Comparison of ENCODE assay signal across 9 cellular contexts in the genomic region with DNA sequence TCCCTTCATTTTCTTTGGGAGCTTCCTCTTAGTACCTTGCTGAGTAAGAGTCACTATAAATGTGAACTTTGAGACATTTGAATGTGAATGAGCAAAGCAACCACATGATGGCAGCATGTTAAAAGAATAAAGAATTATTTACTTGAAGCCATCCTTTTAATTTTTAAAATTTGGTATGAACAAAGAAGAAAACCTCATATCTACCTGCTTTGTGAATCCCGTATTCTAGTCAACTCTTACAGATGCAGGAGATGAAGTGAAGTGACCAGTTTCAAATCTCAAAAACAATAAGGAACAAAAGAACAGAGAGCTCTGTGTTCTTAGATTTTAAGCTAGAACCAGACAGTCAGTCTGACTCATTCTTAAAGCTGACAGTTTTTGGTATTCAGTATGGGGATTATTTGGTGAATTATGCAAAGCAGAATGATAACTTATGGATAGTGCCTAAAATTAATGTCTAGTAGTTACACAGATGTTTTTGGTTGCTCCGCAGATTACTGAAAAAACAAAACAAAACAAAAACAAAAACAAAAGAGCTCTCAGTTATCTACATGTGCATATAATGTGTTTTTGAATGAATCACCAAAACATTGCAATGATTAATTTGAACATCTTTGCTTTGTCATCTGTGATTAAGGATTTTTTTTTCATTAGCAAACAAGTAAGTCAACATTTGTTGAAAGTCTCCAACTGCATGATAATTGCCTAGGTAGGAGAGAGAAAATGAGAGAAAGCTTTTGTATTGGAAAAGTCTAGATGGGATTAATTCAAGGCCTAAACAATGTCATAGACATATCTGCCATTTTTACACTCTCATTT. TPM values are rescaled to one million over a fixed set of nuclear protein-coding genes. Genes with fewer than 3 reads are reported as not detected.
DNase-seq lines count a peak whose midpoint lies in the region; ATAC-seq and TF ChIP-seq lines count a peak whose summit lies in the region.
"Had no signal": no experiment of that assay in that cellular context is flagged by ENCODE, and none has a peak within 500 bp of the region (broad histone marks: within the 10 kb centered on the region; RNA-seq: fewer than 3 reads in every experiment).

No MANE protein-coding gene starts in this region.

- no peak overlapping the region for H3K9ac ChIP-seq in PC-3 (ENCODE audit: low read length)

- H3K27ac Mint-ChIP-seq in stimulated activated naive CD8-positive, alpha-beta T cell treated with anti-CD3 and anti-CD28 coated beads, Interleukin-15, amount 100 ng/mL, for 72 hours: no peak overlapping the region

- peak overlapping the region; percentile 55 for H2AFZ ChIP-seq in PC-3 (ENCODE audit: low read length)

- DNase-seq in NCI-H2171 treated with DMSO at 0.1 percent for 48 hours (lab: John Stamatoyannopoulos, UW) (peak; percentile 4), NCI-H2171 (lab: John Stamatoyannopoulos, UW) (no peak), PC-3 (peak; percentile 59), foreskin fibroblast (peak; percentile 21 to 65), GOT3 (lab: John Stamatoyannopoulos, UW) (no peak)
- DNase-seq in stimulated activated naive CD8-positive, alpha-beta T cell treated with anti-CD3 and anti-CD28 coated beads, Interleukin-15, amount 100 ng/mL, for 72 hours: no peak

- no peaks in the 10 kb centered on the region for H4K20me1 ChIP-seq in PC-3 (ENCODE audit: low read length)

- no peaks in the 10 kb centered on the region for H3K36me3 ChIP-seq in PC-3 (ENCODE audit: low read depth, low read length)

- TF ChIP-seq CTCF in PC-3 (conservative IDR thresholded peaks at IDR 0.05; ENCODE audit: low read depth, low read length) (peak; percentile 74), foreskin fibroblast (IDR thresholded peaks at IDR 0.05; ENCODE audit: low read depth, low read length) (peak; percentile 34)

- H3F3A ChIP-seq in PC-3 (ENCODE audit: low read length, unreplicated experiment): no peaks in the 10 kb centered on the region

- H3K9me2 ChIP-seq in PC-3 (replicated peaks; ENCODE audit: low read length): no peaks in the 10 kb centered on the region

- H3K27me3 ChIP-seq in PC-3 (ENCODE audit: low read length): no peaks in the 10 kb centered on the region

- peaks cover 7% of the 10 kb centered on the region for H3K27me3 Mint-ChIP-seq in stimulated activated naive CD8-positive, alpha-beta T cell treated with anti-CD3 and anti-CD28 coated beads, Interleukin-15, amount 100 ng/mL, for 72 hours

- BruUV-seq in PC-3 (replicated peaks; lab: Mats Ljungman, UMichigan): no TSS peak

- H3K4me3 Mint-ChIP-seq in stimulated activated naive CD8-positive, alpha-beta T cell treated with anti-CD3 and anti-CD28 coated beads, Interleukin-15, amount 100 ng/mL, for 72 hours: no peak overlapping the region

- H3K9me3 ChIP-seq in PC-3 (ENCODE audit: low read length): no peaks in the 10 kb centered on the region
- H3K9me3 ChIP-seq: Caco-2 had no signal

- H3K4me2 ChIP-seq in PC-3 (ENCODE audit: low read length): peak overlapping the region; percentile 58

- ATAC-seq in HG02610 (IDR thresholded peaks at IDR 0.05; ENCODE audit: unreplicated experiment) (peak; percentile 51), PC-3 (peak; percentile 80), HG03108 (IDR thresholded peaks at IDR 0.05; ENCODE audit: unreplicated experiment) (no peak)
- no peak for ATAC-seq in stimulated activated naive CD8-positive, alpha-beta T cell treated with anti-CD3 and anti-CD28 coated beads, Interleukin-15, amount 100 ng/mL, for 72 hours

- H3K9me3 Mint-ChIP-seq in stimulated activated naive CD8-positive, alpha-beta T cell treated with anti-CD3 and anti-CD28 coated beads, Interleukin-15, amount 100 ng/mL, for 72 hours: no peaks in the 10 kb centered on the region

- peak overlapping the region; percentile 57 for H3K27ac ChIP-seq in PC-3 (ENCODE audit: low read length)

- H3K4me1 ChIP-seq in PC-3 (ENCODE audit: insufficient read depth, low read length): peaks cover 22% of the 10 kb centered on the region
- H3K4me1 ChIP-seq: Caco-2 had no signal

- H3K79me2 ChIP-seq in PC-3 (ENCODE audit: low read length): no peaks in the 10 kb centered on the region

- H3K4me1 Mint-ChIP-seq in stimulated activated naive CD8-positive, alpha-beta T cell treated with anti-CD3 and anti-CD28 coated beads, Interleukin-15, amount 100 ng/mL, for 72 hours: no peaks in the 10 kb centered on the region

- H3K4me3 ChIP-seq in PC-3 (ENCODE audit: low read length) (peak overlapping the region; percentile 20; the same call in 1 of the 2 replicates), foreskin fibroblast (ENCODE audit: low read depth in 1 of 2, low read length in 2 of 2) (no peak overlapping the region)

- CTCF ChIA-PET in PC-3 (lab: Charles Lee): interaction anchor here (0.6 to 1.5 kb wide), 12 partner anchors 11 to 782 kb away, joined by 3 to 10 read pairs (median 4); no protein-coding TSS in a partner anchor

- intact Hi-C loops in PC-3 (cut with micrococcal nuclease): loop anchor here (5.0 kb wide), 2 partner anchors 46 to 64 kb away; partner anchors contain the start of gene H2AZ1

- POLR2A ChIA-PET in PC-3 (lab: Charles Lee; ENCODE audit: unreplicated experiment): interaction anchor here (0.6 kb wide), 1 partner anchor 95 kb away, joined by 3 read pairs; no protein-coding TSS in a partner anchor

RNA-seq across cellular contexts. Expression of gene H2AZ1, which starts 48.2 kb away (rescaled TPM):
- 384 and 433 TPM in 2 replicates for total RNA-seq in PC-3 (2014; rRNA removed)

RNA-seq across cellular contexts. Expression of gene DNAJB14, which starts 51.9 kb away (rescaled TPM):
- total RNA-seq in PC-3 (2014; rRNA removed): 8.8 and 18.9 TPM in 2 replicates

Comparison
In these comparisons a context has a peak if more than half of its experiments do, and no peak if none do; other contexts are left out.
1. DNase-seq: peak in NCI-H2171 treated with DMSO at 0.1 percent for 48 hours (single experiment), PC-3 (single experiment) and foreskin fibroblast (2 of 2); none in NCI-H2171 (single experiment), GOT3 (single experiment) and stimulated activated naive CD8-positive, alpha-beta T cell treated with anti-CD3 and anti-CD28 coated beads, Interleukin-15, amount 100 ng/mL, for 72 hours (0 of 2).
2. ATAC-seq: peak in HG02610 (single experiment) and PC-3 (single experiment); none in HG03108 (single experiment) and stimulated activated naive CD8-positive, alpha-beta T cell treated with anti-CD3 and anti-CD28 coated beads, Interleukin-15, amount 100 ng/mL, for 72 hours (single experiment).